ENCODE assay signal across 1 cellular context in genomic region chr6:154510144-154510905, GRCh38.
A peak's percentile ranks its signal among the peaks of the same experiment; 100 is the strongest.
TF ChIP-seq lines count a peak whose summit lies in the region.

Gene CNKSR3 (minus strand): TSS chr6:154510685. CDS start chr6:154510114, 571 bp downstream.

TF ChIP-seq in HepG2, 621 proteins besides CTCF, POLR2A, EP300 and RAD21 (continued from another document and continues in another):
- TF ChIP-seq, protein P1, sequence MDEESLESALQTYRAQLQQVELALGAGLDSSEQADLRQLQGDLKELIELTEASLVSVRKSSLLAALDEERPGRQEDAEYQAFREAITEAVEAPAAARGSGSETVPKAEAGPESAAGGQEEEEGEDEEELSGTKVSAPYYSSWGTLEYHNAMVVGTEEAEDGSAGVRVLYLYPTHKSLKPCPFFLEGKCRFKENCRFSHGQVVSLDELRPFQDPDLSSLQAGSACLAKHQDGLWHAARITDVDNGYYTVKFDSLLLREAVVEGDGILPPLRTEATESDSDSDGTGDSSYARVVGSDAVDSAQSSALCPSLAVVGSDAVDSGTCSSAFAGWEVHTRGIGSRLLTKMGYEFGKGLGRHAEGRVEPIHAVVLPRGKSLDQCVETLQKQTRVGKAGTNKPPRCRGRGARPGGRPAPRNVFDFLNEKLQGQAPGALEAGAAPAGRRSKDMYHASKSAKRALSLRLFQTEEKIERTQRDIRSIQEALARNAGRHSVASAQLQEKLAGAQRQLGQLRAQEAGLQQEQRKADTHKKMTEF (CRISPR knock-in tag; IDR thresholded peaks at IDR 0.05) = peak; percentile 89
- TF ChIP-seq CBX2 (IDR thresholded peaks at IDR 0.05; ENCODE audit: low read depth, low read length) = no peak
- TF ChIP-seq CBX2 (CRISPR knock-in tag; IDR thresholded peaks at IDR 0.05; ENCODE audit: low read depth) = peak; percentile 78; the same call in 1 of the 2 replicates
- TF ChIP-seq, protein P2, sequence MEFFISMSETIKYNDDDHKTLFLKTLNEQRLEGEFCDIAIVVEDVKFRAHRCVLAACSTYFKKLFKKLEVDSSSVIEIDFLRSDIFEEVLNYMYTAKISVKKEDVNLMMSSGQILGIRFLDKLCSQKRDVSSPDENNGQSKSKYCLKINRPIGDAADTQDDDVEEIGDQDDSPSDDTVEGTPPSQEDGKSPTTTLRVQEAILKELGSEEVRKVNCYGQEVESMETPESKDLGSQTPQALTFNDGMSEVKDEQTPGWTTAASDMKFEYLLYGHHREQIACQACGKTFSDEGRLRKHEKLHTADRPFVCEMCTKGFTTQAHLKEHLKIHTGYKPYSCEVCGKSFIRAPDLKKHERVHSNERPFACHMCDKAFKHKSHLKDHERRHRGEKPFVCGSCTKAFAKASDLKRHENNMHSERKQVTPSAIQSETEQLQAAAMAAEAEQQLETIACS (CRISPR knock-in tag; IDR thresholded peaks at IDR 0.05) = peak; percentile 82
- peak; percentile 46; the same call in 1 of the 2 replicates for TF ChIP-seq YEATS2 (CRISPR knock-in tag; IDR thresholded peaks at IDR 0.05; ENCODE audit: borderline replicate concordance)
- no peak for TF ChIP-seq XBP1 (CRISPR knock-in tag; IDR thresholded peaks at IDR 0.05)
- no peak for TF ChIP-seq RAD51 (IDR thresholded peaks at IDR 0.05; ENCODE audit: borderline replicate concordance)
- TF ChIP-seq, protein P3, sequence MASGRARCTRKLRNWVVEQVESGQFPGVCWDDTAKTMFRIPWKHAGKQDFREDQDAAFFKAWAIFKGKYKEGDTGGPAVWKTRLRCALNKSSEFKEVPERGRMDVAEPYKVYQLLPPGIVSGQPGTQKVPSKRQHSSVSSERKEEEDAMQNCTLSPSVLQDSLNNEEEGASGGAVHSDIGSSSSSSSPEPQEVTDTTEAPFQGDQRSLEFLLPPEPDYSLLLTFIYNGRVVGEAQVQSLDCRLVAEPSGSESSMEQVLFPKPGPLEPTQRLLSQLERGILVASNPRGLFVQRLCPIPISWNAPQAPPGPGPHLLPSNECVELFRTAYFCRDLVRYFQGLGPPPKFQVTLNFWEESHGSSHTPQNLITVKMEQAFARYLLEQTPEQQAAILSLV (CRISPR knock-in tag; IDR thresholded peaks at IDR 0.05; ENCODE audit: borderline replicate concordance) = no peak; the same call in 1 of the 2 replicates
- no peak for TF ChIP-seq ZNF569 (CRISPR knock-in tag; IDR thresholded peaks at IDR 0.05; ENCODE audit: borderline replicate concordance)
- TF ChIP-seq ZNF253 (CRISPR knock-in tag; IDR thresholded peaks at IDR 0.05; ENCODE audit: borderline replicate concordance) = no peak
- peak; percentile 28 for TF ChIP-seq ZEB1 (IDR thresholded peaks at IDR 0.05; ENCODE audit: insufficient replicate concordance, low read depth)
- TF ChIP-seq, protein P4, sequence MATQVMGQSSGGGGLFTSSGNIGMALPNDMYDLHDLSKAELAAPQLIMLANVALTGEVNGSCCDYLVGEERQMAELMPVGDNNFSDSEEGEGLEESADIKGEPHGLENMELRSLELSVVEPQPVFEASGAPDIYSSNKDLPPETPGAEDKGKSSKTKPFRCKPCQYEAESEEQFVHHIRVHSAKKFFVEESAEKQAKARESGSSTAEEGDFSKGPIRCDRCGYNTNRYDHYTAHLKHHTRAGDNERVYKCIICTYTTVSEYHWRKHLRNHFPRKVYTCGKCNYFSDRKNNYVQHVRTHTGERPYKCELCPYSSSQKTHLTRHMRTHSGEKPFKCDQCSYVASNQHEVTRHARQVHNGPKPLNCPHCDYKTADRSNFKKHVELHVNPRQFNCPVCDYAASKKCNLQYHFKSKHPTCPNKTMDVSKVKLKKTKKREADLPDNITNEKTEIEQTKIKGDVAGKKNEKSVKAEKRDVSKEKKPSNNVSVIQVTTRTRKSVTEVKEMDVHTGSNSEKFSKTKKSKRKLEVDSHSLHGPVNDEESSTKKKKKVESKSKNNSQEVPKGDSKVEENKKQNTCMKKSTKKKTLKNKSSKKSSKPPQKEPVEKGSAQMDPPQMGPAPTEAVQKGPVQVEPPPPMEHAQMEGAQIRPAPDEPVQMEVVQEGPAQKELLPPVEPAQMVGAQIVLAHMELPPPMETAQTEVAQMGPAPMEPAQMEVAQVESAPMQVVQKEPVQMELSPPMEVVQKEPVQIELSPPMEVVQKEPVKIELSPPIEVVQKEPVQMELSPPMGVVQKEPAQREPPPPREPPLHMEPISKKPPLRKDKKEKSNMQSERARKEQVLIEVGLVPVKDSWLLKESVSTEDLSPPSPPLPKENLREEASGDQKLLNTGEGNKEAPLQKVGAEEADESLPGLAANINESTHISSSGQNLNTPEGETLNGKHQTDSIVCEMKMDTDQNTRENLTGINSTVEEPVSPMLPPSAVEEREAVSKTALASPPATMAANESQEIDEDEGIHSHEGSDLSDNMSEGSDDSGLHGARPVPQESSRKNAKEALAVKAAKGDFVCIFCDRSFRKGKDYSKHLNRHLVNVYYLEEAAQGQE (IDR thresholded peaks at IDR 0.05; ENCODE audit: borderline replicate concordance in 1 of 2, low read depth in 1 of 2, low read length in 2 of 2) = peak in 1 of 2 experiments; percentile 76; a peak in 2 of 4 replicates
- TF ChIP-seq RCOR2 (CRISPR knock-in tag; IDR thresholded peaks at IDR 0.05) = 0 out of 2 replicates have a peak, but pooled peaks have one; percentile 3
- no peak; the same call in 1 of the 2 replicates for TF ChIP-seq ZNF441 (CRISPR knock-in tag; IDR thresholded peaks at IDR 0.05; ENCODE audit: borderline replicate concordance)
- TF ChIP-seq CBX5 (CRISPR knock-in tag; IDR thresholded peaks at IDR 0.05; ENCODE audit: borderline replicate concordance) = no peak
- TF ChIP-seq KLF11 (CRISPR knock-in tag; IDR thresholded peaks at IDR 0.05) = peak; percentile 60; the same call in 1 of the 2 replicates
- no peak for TF ChIP-seq CREM (IDR thresholded peaks at IDR 0.05)
- no peak for TF ChIP-seq CREM (CRISPR knock-in tag; IDR thresholded peaks at IDR 0.05)
- peak; percentile 86 for TF ChIP-seq DR1 (CRISPR knock-in tag; IDR thresholded peaks at IDR 0.05)
- TF ChIP-seq RNF2 (conservative IDR thresholded peaks at IDR 0.05; ENCODE audit: low read depth) = 0 out of 2 replicates have a peak, but pooled peaks have one; percentile 66
- TF ChIP-seq SOX6 (IDR thresholded peaks at IDR 0.05) = no peak
- TF ChIP-seq SOX6 (CRISPR knock-in tag; IDR thresholded peaks at IDR 0.05) = peak; percentile 83
- TF ChIP-seq UBTF (CRISPR knock-in tag; IDR thresholded peaks at IDR 0.05) = peak; percentile 98
- TF ChIP-seq ZSCAN21 (CRISPR knock-in tag; IDR thresholded peaks at IDR 0.05; ENCODE audit: borderline replicate concordance) = peak; percentile 85
- peak; percentile 88 for TF ChIP-seq ZFY (CRISPR knock-in tag; IDR thresholded peaks at IDR 0.05)
- TF ChIP-seq, protein P5, sequence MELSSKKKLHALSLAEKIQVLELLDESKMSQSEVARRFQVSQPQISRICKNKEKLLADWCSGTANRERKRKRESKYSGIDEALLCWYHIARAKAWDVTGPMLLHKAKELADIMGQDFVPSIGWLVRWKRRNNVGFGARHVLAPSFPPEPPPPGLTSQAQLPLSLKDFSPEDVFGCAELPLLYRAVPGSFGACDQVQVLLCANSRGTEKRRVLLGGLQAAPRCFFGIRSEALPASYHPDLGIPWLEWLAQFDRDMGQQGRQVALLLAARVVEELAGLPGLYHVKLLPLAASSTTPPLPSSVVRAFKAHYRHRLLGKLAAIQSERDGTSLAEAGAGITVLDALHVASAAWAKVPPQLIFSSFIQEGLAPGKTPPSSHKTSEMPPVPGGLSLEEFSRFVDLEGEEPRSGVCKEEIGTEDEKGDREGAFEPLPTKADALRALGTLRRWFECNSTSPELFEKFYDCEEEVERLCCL (CRISPR knock-in tag; IDR thresholded peaks at IDR 0.05; ENCODE audit: borderline replicate concordance) = no peak; the same call in none of the 2 replicates
- TF ChIP-seq ZNF260 (CRISPR knock-in tag; IDR thresholded peaks at IDR 0.05; ENCODE audit: borderline replicate concordance, low read depth) = no peak
- no peak for TF ChIP-seq ZKSCAN1 (IDR thresholded peaks at IDR 0.05; ENCODE audit: low read length)
- peak; percentile 79; the same call in 1 of the 2 replicates for TF ChIP-seq SALL2 (CRISPR knock-in tag; IDR thresholded peaks at IDR 0.05)
- TF ChIP-seq ZNF605 (CRISPR knock-in tag; IDR thresholded peaks at IDR 0.05) = no peak
- TF ChIP-seq ZNF20 (CRISPR knock-in tag; IDR thresholded peaks at IDR 0.05) = no peak
- TF ChIP-seq ARNT (IDR thresholded peaks at IDR 0.05) = no peak
- TF ChIP-seq, protein P6, sequence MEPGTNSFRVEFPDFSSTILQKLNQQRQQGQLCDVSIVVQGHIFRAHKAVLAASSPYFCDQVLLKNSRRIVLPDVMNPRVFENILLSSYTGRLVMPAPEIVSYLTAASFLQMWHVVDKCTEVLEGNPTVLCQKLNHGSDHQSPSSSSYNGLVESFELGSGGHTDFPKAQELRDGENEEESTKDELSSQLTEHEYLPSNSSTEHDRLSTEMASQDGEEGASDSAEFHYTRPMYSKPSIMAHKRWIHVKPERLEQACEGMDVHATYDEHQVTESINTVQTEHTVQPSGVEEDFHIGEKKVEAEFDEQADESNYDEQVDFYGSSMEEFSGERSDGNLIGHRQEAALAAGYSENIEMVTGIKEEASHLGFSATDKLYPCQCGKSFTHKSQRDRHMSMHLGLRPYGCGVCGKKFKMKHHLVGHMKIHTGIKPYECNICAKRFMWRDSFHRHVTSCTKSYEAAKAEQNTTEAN (CRISPR knock-in tag; conservative IDR thresholded peaks at IDR 0.05) = no peak
- TF ChIP-seq KLF12 (CRISPR knock-in tag; IDR thresholded peaks at IDR 0.05; ENCODE audit: borderline replicate concordance) = no peak; the same call in 1 of the 2 replicates
- peak; percentile 89 for TF ChIP-seq HNRNPLL (IDR thresholded peaks at IDR 0.05; ENCODE audit: low read depth, low read length, poor library complexity, severe bottlenecking)
- TF ChIP-seq ZNF790 (CRISPR knock-in tag; IDR thresholded peaks at IDR 0.05; ENCODE audit: borderline replicate concordance) = no peak; the same call in 1 of the 2 replicates
- peak; percentile 18; the same call in 1 of the 2 replicates for TF ChIP-seq ZNF101 (CRISPR knock-in tag; IDR thresholded peaks at IDR 0.05; ENCODE audit: borderline replicate concordance, low read depth)
- TF ChIP-seq ZNF446 (CRISPR knock-in tag; IDR thresholded peaks at IDR 0.05) = no peak; the same call in 1 of the 2 replicates
- TF ChIP-seq ZSCAN22 (CRISPR knock-in tag; IDR thresholded peaks at IDR 0.05) = peak; percentile 77; the same call in 1 of the 2 replicates
- TF ChIP-seq ZNF615 (CRISPR knock-in tag; IDR thresholded peaks at IDR 0.05; ENCODE audit: borderline replicate concordance) = 0 out of 2 replicates have a peak, but pooled peaks have one; percentile 6
- TF ChIP-seq FOXC1 (CRISPR knock-in tag; IDR thresholded peaks at IDR 0.05; ENCODE audit: borderline replicate concordance) = peak; percentile 98
- TF ChIP-seq ATF7-NPFF (CRISPR knock-in tag; IDR thresholded peaks at IDR 0.05; ENCODE audit: low read depth) = peak; percentile 94
- TF ChIP-seq ZNF761 (CRISPR knock-in tag; conservative IDR thresholded peaks at IDR 0.05) = no peak; the same call in 1 of the 2 replicates
- peak; percentile 74; the same call in 1 of the 2 replicates for TF ChIP-seq SNAPC5 (CRISPR knock-in tag; IDR thresholded peaks at IDR 0.05; ENCODE audit: borderline replicate concordance)
- no peak for TF ChIP-seq ZNF382 (CRISPR knock-in tag; IDR thresholded peaks at IDR 0.05; ENCODE audit: borderline replicate concordance)
- peak; percentile 76; the same call in 1 of the 2 replicates for TF ChIP-seq SOX5 (CRISPR knock-in tag; IDR thresholded peaks at IDR 0.05; ENCODE audit: borderline replicate concordance)
- no peak for TF ChIP-seq ZNF572 (CRISPR knock-in tag; IDR thresholded peaks at IDR 0.05)
- TF ChIP-seq, protein P7, sequence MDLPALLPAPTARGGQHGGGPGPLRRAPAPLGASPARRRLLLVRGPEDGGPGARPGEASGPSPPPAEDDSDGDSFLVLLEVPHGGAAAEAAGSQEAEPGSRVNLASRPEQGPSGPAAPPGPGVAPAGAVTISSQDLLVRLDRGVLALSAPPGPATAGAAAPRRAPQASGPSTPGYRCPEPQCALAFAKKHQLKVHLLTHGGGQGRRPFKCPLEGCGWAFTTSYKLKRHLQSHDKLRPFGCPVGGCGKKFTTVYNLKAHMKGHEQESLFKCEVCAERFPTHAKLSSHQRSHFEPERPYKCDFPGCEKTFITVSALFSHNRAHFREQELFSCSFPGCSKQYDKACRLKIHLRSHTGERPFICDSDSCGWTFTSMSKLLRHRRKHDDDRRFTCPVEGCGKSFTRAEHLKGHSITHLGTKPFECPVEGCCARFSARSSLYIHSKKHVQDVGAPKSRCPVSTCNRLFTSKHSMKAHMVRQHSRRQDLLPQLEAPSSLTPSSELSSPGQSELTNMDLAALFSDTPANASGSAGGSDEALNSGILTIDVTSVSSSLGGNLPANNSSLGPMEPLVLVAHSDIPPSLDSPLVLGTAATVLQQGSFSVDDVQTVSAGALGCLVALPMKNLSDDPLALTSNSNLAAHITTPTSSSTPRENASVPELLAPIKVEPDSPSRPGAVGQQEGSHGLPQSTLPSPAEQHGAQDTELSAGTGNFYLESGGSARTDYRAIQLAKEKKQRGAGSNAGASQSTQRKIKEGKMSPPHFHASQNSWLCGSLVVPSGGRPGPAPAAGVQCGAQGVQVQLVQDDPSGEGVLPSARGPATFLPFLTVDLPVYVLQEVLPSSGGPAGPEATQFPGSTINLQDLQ (CRISPR knock-in tag; IDR thresholded peaks at IDR 0.05) = peak; percentile 43; the same call in 1 of the 2 replicates
- TF ChIP-seq NFE2L1 (CRISPR knock-in tag; IDR thresholded peaks at IDR 0.05; ENCODE audit: borderline replicate concordance) = no peak
- TF ChIP-seq, protein P8, sequence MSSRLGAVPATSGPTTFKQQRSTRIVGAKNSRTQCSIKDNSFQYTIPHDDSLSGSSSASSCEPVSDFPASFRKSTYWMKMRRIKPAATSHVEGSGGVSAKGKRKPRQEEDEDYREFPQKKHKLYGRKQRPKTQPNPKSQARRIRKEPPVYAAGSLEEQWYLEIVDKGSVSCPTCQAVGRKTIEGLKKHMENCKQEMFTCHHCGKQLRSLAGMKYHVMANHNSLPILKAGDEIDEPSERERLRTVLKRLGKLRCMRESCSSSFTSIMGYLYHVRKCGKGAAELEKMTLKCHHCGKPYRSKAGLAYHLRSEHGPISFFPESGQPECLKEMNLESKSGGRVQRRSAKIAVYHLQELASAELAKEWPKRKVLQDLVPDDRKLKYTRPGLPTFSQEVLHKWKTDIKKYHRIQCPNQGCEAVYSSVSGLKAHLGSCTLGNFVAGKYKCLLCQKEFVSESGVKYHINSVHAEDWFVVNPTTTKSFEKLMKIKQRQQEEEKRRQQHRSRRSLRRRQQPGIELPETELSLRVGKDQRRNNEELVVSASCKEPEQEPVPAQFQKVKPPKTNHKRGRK (CRISPR knock-in tag; IDR thresholded peaks at IDR 0.05) = no peak
